ENCODE assay signal across 8 cellular contexts in the genomic region with DNA sequence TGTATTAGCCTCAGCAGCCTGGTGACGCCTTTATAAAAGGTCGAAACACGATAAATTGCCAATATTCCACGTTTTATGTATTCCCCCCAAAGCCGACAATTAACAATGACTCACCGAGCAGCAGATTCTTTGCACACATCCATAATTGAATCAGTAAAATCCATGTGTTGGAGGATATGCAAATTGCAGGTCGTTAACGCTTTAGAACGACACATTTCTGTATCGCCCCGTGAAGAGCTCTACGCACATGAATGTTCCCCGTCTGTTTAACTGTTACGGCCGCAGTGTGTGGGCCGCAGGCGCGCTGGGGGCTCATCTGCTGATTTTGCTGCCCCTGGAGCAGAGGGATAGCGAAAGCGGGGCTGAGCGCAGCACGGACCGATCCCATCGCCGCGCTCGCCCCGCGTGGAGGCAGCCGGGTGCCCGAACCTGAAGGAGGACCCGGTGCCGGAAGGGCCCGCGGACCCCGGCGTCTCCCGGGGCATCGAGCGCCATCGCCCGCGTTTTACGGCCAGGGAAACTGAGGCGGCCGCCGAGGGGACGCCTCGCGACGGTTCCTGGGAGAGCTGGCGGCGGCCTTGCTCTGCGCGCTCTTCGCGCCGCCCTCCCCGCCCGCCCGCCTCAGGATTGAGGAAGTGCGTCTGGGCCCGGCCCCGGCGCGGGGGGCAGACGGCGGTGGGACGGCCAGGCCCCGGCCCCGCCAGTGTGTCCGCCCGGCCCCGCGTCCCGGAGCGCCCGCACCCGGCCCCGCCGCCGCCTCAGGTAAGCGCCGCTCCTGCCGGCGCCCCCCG. TPM values are rescaled to one million over a fixed set of nuclear protein-coding genes. Genes with fewer than 3 reads are reported as not detected.
DNase-seq lines count a peak whose midpoint lies in the region; ATAC-seq and TF ChIP-seq lines count a peak whose summit lies in the region.

A gene with protein sequence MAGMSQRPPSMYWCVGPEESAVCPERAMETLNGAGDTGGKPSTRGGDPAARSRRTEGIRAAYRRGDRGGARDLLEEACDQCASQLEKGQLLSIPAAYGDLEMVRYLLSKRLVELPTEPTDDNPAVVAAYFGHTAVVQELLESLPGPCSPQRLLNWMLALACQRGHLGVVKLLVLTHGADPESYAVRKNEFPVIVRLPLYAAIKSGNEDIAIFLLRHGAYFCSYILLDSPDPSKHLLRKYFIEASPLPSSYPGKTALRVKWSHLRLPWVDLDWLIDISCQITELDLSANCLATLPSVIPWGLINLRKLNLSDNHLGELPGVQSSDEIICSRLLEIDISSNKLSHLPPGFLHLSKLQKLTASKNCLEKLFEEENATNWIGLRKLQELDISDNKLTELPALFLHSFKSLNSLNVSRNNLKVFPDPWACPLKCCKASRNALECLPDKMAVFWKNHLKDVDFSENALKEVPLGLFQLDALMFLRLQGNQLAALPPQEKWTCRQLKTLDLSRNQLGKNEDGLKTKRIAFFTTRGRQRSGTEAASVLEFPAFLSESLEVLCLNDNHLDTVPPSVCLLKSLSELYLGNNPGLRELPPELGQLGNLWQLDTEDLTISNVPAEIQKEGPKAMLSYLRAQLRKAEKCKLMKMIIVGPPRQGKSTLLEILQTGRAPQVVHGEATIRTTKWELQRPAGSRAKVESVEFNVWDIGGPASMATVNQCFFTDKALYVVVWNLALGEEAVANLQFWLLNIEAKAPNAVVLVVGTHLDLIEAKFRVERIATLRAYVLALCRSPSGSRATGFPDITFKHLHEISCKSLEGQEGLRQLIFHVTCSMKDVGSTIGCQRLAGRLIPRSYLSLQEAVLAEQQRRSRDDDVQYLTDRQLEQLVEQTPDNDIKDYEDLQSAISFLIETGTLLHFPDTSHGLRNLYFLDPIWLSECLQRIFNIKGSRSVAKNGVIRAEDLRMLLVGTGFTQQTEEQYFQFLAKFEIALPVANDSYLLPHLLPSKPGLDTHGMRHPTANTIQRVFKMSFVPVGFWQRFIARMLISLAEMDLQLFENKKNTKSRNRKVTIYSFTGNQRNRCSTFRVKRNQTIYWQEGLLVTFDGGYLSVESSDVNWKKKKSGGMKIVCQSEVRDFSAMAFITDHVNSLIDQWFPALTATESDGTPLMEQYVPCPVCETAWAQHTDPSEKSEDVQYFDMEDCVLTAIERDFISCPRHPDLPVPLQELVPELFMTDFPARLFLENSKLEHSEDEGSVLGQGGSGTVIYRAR (N-terminal part only) (plus strand): TSS at position 668 of the 791 bp plus-strand sequence. CDS start 5,276 bp downstream, outside the sequence.

- H4K12ac ChIP-seq in trophoblast cell (ENCODE audit: low read depth, low read length): peak within 1 kb of the TSS; percentile 70

- no peak within 1 kb of the TSS for H2AK5ac ChIP-seq in trophoblast cell (ENCODE audit: low read length)

- H3K36me3 Mint-ChIP-seq in CD4-positive, CD25-positive, alpha-beta regulatory T cell: no peaks in the 10 kb centered on the region
- H3K36me3 Mint-ChIP-seq in glutamatergic neuron (ENCODE audit: unreplicated experiment): peaks cover 14% of the 10 kb centered on the region

- peak in 1 of 3 donors; percentile 21 for DNase-seq in CD4-positive, CD25-positive, alpha-beta regulatory T cell
- peak; percentile 91 for DNase-seq in Karpas-422
- DNase-seq in activated T-cell treated with anti-CD3 and anti-CD28 coated beads, Interleukin-2, amount 50 U/mL, for 48 hours: peak; percentile 43 to 49
- peak; percentile 34 for DNase-seq in glutamatergic neuron
- DNase-seq in trophoblast cell: peak; percentile 23 to 55
- DNase-seq in NCI-H128 (lab: John Stamatoyannopoulos, UW; ENCODE audit: unreplicated experiment): no peak

- ATAC-seq in CD4-positive, CD25-positive, alpha-beta regulatory T cell (ENCODE audit: low read depth in 2 of 2): no peak
- peak; percentile 27 for ATAC-seq in GM19328 (IDR thresholded peaks at IDR 0.05; ENCODE audit: unreplicated experiment)
- no peak for ATAC-seq in GM21360 (IDR thresholded peaks at IDR 0.05; ENCODE audit: unreplicated experiment)

- peak within 1 kb of the TSS; percentile 96 for H3K9ac ChIP-seq in Karpas-422 (ENCODE audit: low read length)
- no peak within 1 kb of the TSS for H3K9ac ChIP-seq in trophoblast cell (ENCODE audit: low read length)

- peaks cover 0 to 3% (median 0%) of the 10 kb centered on the region in 7 donors for H3K9me3 Mint-ChIP-seq in CD4-positive, CD25-positive, alpha-beta regulatory T cell
- H3K9me3 Mint-ChIP-seq in glutamatergic neuron (ENCODE audit: unreplicated experiment): no peaks in the 10 kb centered on the region

- H3K4me1 Mint-ChIP-seq in CD4-positive, CD25-positive, alpha-beta regulatory T cell: peaks cover 5 to 23% (median 7%) of the 10 kb centered on the region in 4 donors
- H3K4me1 Mint-ChIP-seq in glutamatergic neuron (ENCODE audit: low read depth, unreplicated experiment): peaks cover 4% of the 10 kb centered on the region

- peak within 1 kb of the TSS; percentile 73 for H4K8ac ChIP-seq in trophoblast cell (ENCODE audit: low read depth, low read length)

- H2AFZ ChIP-seq in Karpas-422 (ENCODE audit: low read length): 0 out of 2 replicates have a peak within 1 kb of the TSS, but pooled peaks have one; percentile 9
- peak within 1 kb of the TSS; percentile 97 for H2AFZ ChIP-seq in trophoblast cell (ENCODE audit: insufficient read depth, low read length, poor library complexity)

- peak within 1 kb of the TSS; percentile 7 for H2BK5ac ChIP-seq in trophoblast cell (ENCODE audit: low read depth, low read length, poor library complexity)

- H3K36me3 ChIP-seq in CD4-positive, CD25-positive, alpha-beta regulatory T cell (ENCODE audit: control insufficient read depth, insufficient read depth, low read length): no peaks in the 10 kb centered on the region
- peaks cover 54% of the 10 kb centered on the region for H3K36me3 ChIP-seq in Karpas-422 (ENCODE audit: insufficient read depth, low read length)
- no peaks in the 10 kb centered on the region for H3K36me3 ChIP-seq in trophoblast cell (ENCODE audit: control insufficient read depth in 1 of 2, insufficient read depth in 2 of 2, low read length in 2 of 2)

- WGBS in trophoblast cell (ENCODE audit: extremely low coverage, insufficient coverage, insufficient read length): no CpG with 5 or more reads among the region's 87 CpGs

- peaks cover 9% of the 10 kb centered on the region for H3K79me1 ChIP-seq in trophoblast cell (ENCODE audit: low read length)

- H3K23ac ChIP-seq in trophoblast cell (ENCODE audit: low read length): no peak within 1 kb of the TSS

- H3K27me3 Mint-ChIP-seq in CD4-positive, CD25-positive, alpha-beta regulatory T cell: peaks cover 49% of the 10 kb centered on the region
- peaks cover 26% of the 10 kb centered on the region for H3K27me3 Mint-ChIP-seq in glutamatergic neuron (ENCODE audit: unreplicated experiment)

- no peak for TF ChIP-seq CTCF in glutamatergic neuron (IDR thresholded peaks at IDR 0.05; ENCODE audit: partially characterized antibody, unreplicated experiment)

- no peaks in the 10 kb centered on the region for H3K9me2 ChIP-seq in Karpas-422 (replicated peaks; ENCODE audit: insufficient read depth, low read length)

- H3K27me3 ChIP-seq in CD4-positive, CD25-positive, alpha-beta regulatory T cell (ENCODE audit: control insufficient read depth, insufficient read depth, low read length): peaks cover 28% of the 10 kb centered on the region
- H3K27me3 ChIP-seq in Karpas-422 (ENCODE audit: low read length): no peaks in the 10 kb centered on the region
- peaks cover 28% of the 10 kb centered on the region for H3K27me3 ChIP-seq in trophoblast cell (ENCODE audit: insufficient read depth, low read length)

- peak within 1 kb of the TSS; percentile 67 for H2BK120ac ChIP-seq in trophoblast cell (ENCODE audit: insufficient read depth, low read length, poor library complexity)

- H3K9me3 ChIP-seq in CD4-positive, CD25-positive, alpha-beta regulatory T cell (ENCODE audit: control insufficient read depth in 2 of 2, low read length in 2 of 2): no peaks in the 10 kb centered on the region
- H3K9me3 ChIP-seq in Karpas-422 (ENCODE audit: low read length) (no peaks in the 10 kb centered on the region), trophoblast cell (ENCODE audit: insufficient read depth, low read depth, low read length) (peaks cover 2% of the 10 kb centered on the region)

- H3K27ac Mint-ChIP-seq in CD4-positive, CD25-positive, alpha-beta regulatory T cell: no peak within 1 kb of the TSS
- H3K27ac Mint-ChIP-seq in glutamatergic neuron (ENCODE audit: unreplicated experiment): no peak within 1 kb of the TSS

- H3K4me3 Mint-ChIP-seq in CD4-positive, CD25-positive, alpha-beta regulatory T cell: peak within 1 kb of the TSS; percentile 33 to 80 (median 69)
- peak within 1 kb of the TSS; percentile 82 for H3K4me3 Mint-ChIP-seq in glutamatergic neuron (ENCODE audit: unreplicated experiment)

- peak within 1 kb of the TSS; percentile 78 for H3K14ac ChIP-seq in trophoblast cell (ENCODE audit: low read length)

- peaks cover 26% of the 10 kb centered on the region; the same call in 1 of the 2 replicates for H4K20me1 ChIP-seq in Karpas-422 (ENCODE audit: insufficient read depth, low read depth, low read length)

- H3K4ac ChIP-seq in trophoblast cell (ENCODE audit: low read depth, low read length): peak within 1 kb of the TSS; percentile 82

- peak within 1 kb of the TSS; percentile 52 for H2BK12ac ChIP-seq in trophoblast cell (ENCODE audit: low read length)

- H3K4me3 ChIP-seq in CD4-positive, CD25-positive, alpha-beta regulatory T cell (ENCODE audit: low read depth, low read length): peak within 1 kb of the TSS; percentile 38
- peak within 1 kb of the TSS; percentile 89 for H3K4me3 ChIP-seq in Karpas-422 (ENCODE audit: low read length)
- H3K4me3 ChIP-seq in trophoblast cell (ENCODE audit: low read depth, low read length): peak within 1 kb of the TSS; percentile 57

- H3K18ac ChIP-seq in trophoblast cell (ENCODE audit: low read length): peak within 1 kb of the TSS; percentile 58

- H3K4me2 ChIP-seq in Karpas-422 (ENCODE audit: low read depth, low read length, poor library complexity, severe bottlenecking): peak within 1 kb of the TSS; percentile 90
- peak within 1 kb of the TSS; percentile 74 for H3K4me2 ChIP-seq in trophoblast cell (ENCODE audit: low read length)

- no peak within 1 kb of the TSS for H3K27ac ChIP-seq in CD4-positive, CD25-positive, alpha-beta regulatory T cell (ENCODE audit: insufficient read depth, low read length, poor library complexity, severe bottlenecking)
- H3K27ac ChIP-seq in Karpas-422 (ENCODE audit: low read length): peak within 1 kb of the TSS; percentile 98
- H3K27ac ChIP-seq in trophoblast cell (ENCODE audit: low read depth, low read length): no peak within 1 kb of the TSS

- peak within 1 kb of the TSS; percentile 83 for H4K91ac ChIP-seq in trophoblast cell (ENCODE audit: low read depth, low read length)

- peaks cover 12% of the 10 kb centered on the region for H3K4me1 ChIP-seq in CD4-positive, CD25-positive, alpha-beta regulatory T cell (ENCODE audit: control insufficient read depth, insufficient read depth, low read length, poor library complexity, severe bottlenecking)
- H3K4me1 ChIP-seq in Karpas-422 (ENCODE audit: low read length): peaks cover 61% of the 10 kb centered on the region
- peaks cover 10 to 11% of the 10 kb centered on the region in 2 experiments for H3K4me1 ChIP-seq in trophoblast cell (ENCODE audit: control insufficient read depth in 1 of 2, insufficient read depth in 2 of 2, low read length in 2 of 2)

- peaks cover 52% of the 10 kb centered on the region for H3K79me2 ChIP-seq in Karpas-422 (ENCODE audit: low read length)
- peaks cover 7% of the 10 kb centered on the region for H3K79me2 ChIP-seq in trophoblast cell (ENCODE audit: control insufficient read depth, insufficient read depth, low read length, poor library complexity)

RNA-seq across cellular contexts. Expression of the gene that starts here (rescaled TPM):
- 0.17 TPM for total RNA-seq in CD4-positive, CD25-positive, alpha-beta regulatory T cell
- polyA plus RNA-seq in CD4-positive, CD25-positive, alpha-beta regulatory T cell: under 1 TPM in 1 of 4 donors, not detected in 3; 0.06 TPM
- 46.6 and 87.3 TPM in 2 replicates for total RNA-seq in Karpas-422 (2014; rRNA removed; shearing (Covaris generic); ENCODE audit: low replicate concordance)
- 1.5 TPM for total RNA-seq in glutamatergic neuron (ENCODE audit: unreplicated experiment)
- polyA plus RNA-seq in trophoblast cell (2013): 1.1 and 1.2 TPM in 2 replicates

Comparison
In these comparisons a context has a peak if more than half of its experiments do, and no peak if none do; other contexts are left out.
1. RNA of the gene that starts here (total RNA-seq): 46.6 to 87.3 TPM in Karpas-422; 1.5 TPM in glutamatergic neuron (single experiment) and 0.17 TPM in CD4-positive, CD25-positive, alpha-beta regulatory T cell (single experiment); every median in the first group is over 10 times any median in the second.
2. H3K4me3 ChIP-seq: peak in every context shown above with its lines; median percentile 89 in Karpas-422; 57 in trophoblast cell; 38 in CD4-positive, CD25-positive, alpha-beta regulatory T cell.